8 cellular contexts compared by ENCODE assay signal in genomic region chr20:35698298-35699126, GRCh38. TPM values are rescaled to one million over a fixed set of nuclear protein-coding genes. Genes with fewer than 3 reads are reported as not detected.
DNase-seq lines count a peak whose midpoint lies in the region; ATAC-seq, FAIRE-seq and TF ChIP-seq lines count a peak whose summit lies in the region.

No MANE protein-coding gene starts in this region.

- H4K20me1 ChIP-seq in SU-DHL-6 (ENCODE audit: low read depth, low read length) (no peaks in the 10 kb centered on the region; the same call in 1 of the 2 replicates), endothelial cell of umbilical vein (replicated peaks; ENCODE audit: control insufficient read depth, extremely low read depth, insufficient read depth, low read length) (no peaks in the 10 kb centered on the region)

- H3K27me3 ChIP-seq in SU-DHL-6 (ENCODE audit: low read length) (no peaks in the 10 kb centered on the region), endothelial cell of umbilical vein (ENCODE audit: control insufficient read depth in 2 of 2, insufficient read depth in 2 of 2, low read length in 2 of 2) (no peaks in the 10 kb centered on the region)

- peaks cover 35% of the 10 kb centered on the region for H3K36me3 Mint-ChIP-seq in T-helper 1 cell treated with Interleukin-12 subunit alpha and Interleukin-12 subunit beta and Interleukin-4 antibody, amounts not matched to agents 30 μg/mL and 1 μg/mL, for 36 hours (ENCODE audit: low read depth)

- no peak for TF ChIP-seq CTCF in SU-DHL-6 (IDR thresholded peaks at IDR 0.05; ENCODE audit: insufficient read depth, low read length, poor library complexity, severe bottlenecking)
- no peak for TF ChIP-seq CTCF in endothelial cell of umbilical vein (IDR thresholded peaks at IDR 0.05; ENCODE audit: extremely low read depth in 1 of 2, insufficient read depth in 1 of 2, low read depth in 1 of 2, low read length in 2 of 2)

- BruUV-seq in endothelial cell of umbilical vein (replicated peaks; lab: Mats Ljungman, UMichigan): TSS peak; percentile 20

- H3K4me3 ChIP-seq in SU-DHL-6 (ENCODE audit: insufficient read depth, low read length, poor library complexity, severe bottlenecking): peak overlapping the region; percentile 92
- peak overlapping the region; percentile 44 to 91 (median 87) for H3K4me3 ChIP-seq in endothelial cell of umbilical vein (replicated peaks in 1 of 3; ENCODE audit: insufficient read depth in 1 of 3, low read depth in 1 of 3, low read length in 3 of 3)

- no peaks in the 10 kb centered on the region for H3K9me3 Mint-ChIP-seq in T-helper 1 cell treated with Interleukin-12 subunit alpha and Interleukin-12 subunit beta and Interleukin-4 antibody, amounts not matched to agents 30 μg/mL and 1 μg/mL, for 36 hours

- no peaks in the 10 kb centered on the region for H3K9me2 ChIP-seq in SU-DHL-6 (replicated peaks; ENCODE audit: insufficient read depth, low read length)

- DNase-seq in T-helper 1 cell (no peak), endothelial cell of umbilical vein (ENCODE audit: low read depth, low spot score) (peak; percentile 28), myocyte (ENCODE audit: low read depth) (peak; percentile 13), HCEC 1CT (no peak)

- H3K4me3 Mint-ChIP-seq in T-helper 1 cell treated with Interleukin-12 subunit alpha and Interleukin-12 subunit beta and Interleukin-4 antibody, amounts not matched to agents 30 μg/mL and 1 μg/mL, for 36 hours: peak overlapping the region; percentile 87

- H3K4me1 Mint-ChIP-seq in T-helper 1 cell treated with Interleukin-12 subunit alpha and Interleukin-12 subunit beta and Interleukin-4 antibody, amounts not matched to agents 30 μg/mL and 1 μg/mL, for 36 hours (ENCODE audit: low read depth): peaks cover 30% of the 10 kb centered on the region

- peak overlapping the region; percentile 67 for H3K4me2 ChIP-seq in SU-DHL-6 (ENCODE audit: low read depth, low read length, poor library complexity, severe bottlenecking)
- peak overlapping the region; percentile 60 for H3K4me2 ChIP-seq in endothelial cell of umbilical vein (ENCODE audit: insufficient read depth, low read length)

- H3K27ac ChIP-seq in SU-DHL-6 (ENCODE audit: low read depth, low read length) (peak overlapping the region; percentile 70), endothelial cell of umbilical vein (ENCODE audit: insufficient read depth, low read depth, low read length) (no peak overlapping the region)

- H3K36me3 ChIP-seq in SU-DHL-6 (ENCODE audit: low read length) (peaks cover 8% of the 10 kb centered on the region; the same call in 1 of the 2 replicates), endothelial cell of umbilical vein (ENCODE audit: control insufficient read depth in 2 of 2, extremely low read depth in 1 of 2, insufficient read depth in 2 of 2, low read length in 2 of 2) (peaks cover 4 to 12% of the 10 kb centered on the region in 2 experiments)

- FAIRE-seq in endothelial cell of umbilical vein (lab: Jason Lieb, UNC): no peak

- dilution Hi-C loops in endothelial cell of umbilical vein (cut with MboI; ENCODE audit: extremely low pct_ligation_motif_present, low sequenced_read_pairs): no loop called here

- H3K9me3 ChIP-seq in SU-DHL-6 (ENCODE audit: insufficient read depth, low read length): no peaks in the 10 kb centered on the region
- no peaks in the 10 kb centered on the region for H3K9me3 ChIP-seq in endothelial cell of umbilical vein (replicated peaks; ENCODE audit: control insufficient read depth, insufficient read depth, low read length)

- TF ChIP-seq POLR2A in endothelial cell of umbilical vein (IDR thresholded peaks at IDR 0.05; ENCODE audit: low read depth, low read length): no peak

- H3K4me1 ChIP-seq in endothelial cell of umbilical vein (ENCODE audit: control insufficient read depth, extremely low read depth, insufficient read depth, low read length): peaks cover 17% of the 10 kb centered on the region

- intact Hi-C loops in endothelial cell of umbilical vein (cut with micrococcal nuclease): loop anchor here (1.0 to 10.0 kb wide), 5 partner anchors 34 to 235 kb away; partner anchors contain the start of genes CPNE1 and RBM12

- peaks cover 52% of the 10 kb centered on the region for H3F3A ChIP-seq in SU-DHL-6 (ENCODE audit: insufficient read depth)

- peak overlapping the region; percentile 85 for H3K27ac Mint-ChIP-seq in T-helper 1 cell treated with Interleukin-12 subunit alpha and Interleukin-12 subunit beta and Interleukin-4 antibody, amounts not matched to agents 30 μg/mL and 1 μg/mL, for 36 hours

- no peaks in the 10 kb centered on the region for H3K27me3 Mint-ChIP-seq in T-helper 1 cell treated with Interleukin-12 subunit alpha and Interleukin-12 subunit beta and Interleukin-4 antibody, amounts not matched to agents 30 μg/mL and 1 μg/mL, for 36 hours (ENCODE audit: low read depth)

- ATAC-seq in HG03045 (IDR thresholded peaks at IDR 0.05; ENCODE audit: unreplicated experiment): peak; percentile 27
- no peak for ATAC-seq in GM21717 (IDR thresholded peaks at IDR 0.05; ENCODE audit: unreplicated experiment)

- H3K79me2 ChIP-seq in SU-DHL-6 (ENCODE audit: insufficient read depth, low read length) (peaks cover 26% of the 10 kb centered on the region; the same call in 1 of the 2 replicates), endothelial cell of umbilical vein (ENCODE audit: control insufficient read depth, insufficient read depth, low read length) (peaks cover 13% of the 10 kb centered on the region)

- peak overlapping the region; percentile 93 for H3K9ac ChIP-seq in SU-DHL-6 (ENCODE audit: low read length)
- peak overlapping the region; percentile 84 for H3K9ac ChIP-seq in endothelial cell of umbilical vein (replicated peaks; ENCODE audit: extremely low read depth, insufficient read depth, low read length)

- no peaks in the 10 kb centered on the region for H3K9me1 ChIP-seq in endothelial cell of umbilical vein (replicated peaks; ENCODE audit: control insufficient read depth, extremely low read depth, insufficient read depth, low read length)

- H2AFZ ChIP-seq in SU-DHL-6 (ENCODE audit: low read depth, low read length, severe bottlenecking) (peak overlapping the region; percentile 93), endothelial cell of umbilical vein (ENCODE audit: low read depth, low read length) (peak overlapping the region; percentile 73)

- CTCF ChIA-PET in endothelial cell of umbilical vein (lab: Charles Lee): interaction anchor here (0.8 to 1.5 kb wide), 4 partner anchors 10 to 235 kb away, joined by 3 to 6 read pairs (median 3); no protein-coding TSS in a partner anchor

- POLR2A ChIA-PET in endothelial cell of umbilical vein (lab: Charles Lee): no interaction called here

RNA-seq across cellular contexts. Expression of gene NFS1, which starts 0.6 kb away (rescaled TPM):
- total RNA-seq in endothelial cell of umbilical vein: 24.0 and 25.1 TPM in 2 replicates
- 28.4 and 36.5 TPM in 2 replicates for polyA plus RNA-seq in endothelial cell of umbilical vein
- polyA plus RNA-seq in endothelial cell of umbilical vein (2011; cell fraction: cytosol; rRNA removed): 27.0 and 32.3 TPM in 2 replicates
- polyA plus RNA-seq in endothelial cell of umbilical vein (2011; cell fraction: nucleus; rRNA removed): 36.6 and 50.5 TPM in 2 replicates
- polyA plus RNA-seq in endothelial cell of umbilical vein (2012): 27.7 and 29.1 TPM in 2 replicates
- polyA minus RNA-seq in endothelial cell of umbilical vein: 21.1 and 28.2 TPM in 2 replicates
- polyA minus RNA-seq in endothelial cell of umbilical vein (2011; cell fraction: cytosol; rRNA and poly(A)+ RNA removed): 50.7 TPM
- polyA minus RNA-seq in endothelial cell of umbilical vein (2011; cell fraction: nucleus; rRNA and poly(A)+ RNA removed): 11.0 and 19.1 TPM in 2 replicates
- total RNA-seq in myocyte: 34.3 and 37.1 TPM in 2 replicates
- 38.0 TPM for polyA plus RNA-seq in myocyte (2012)

RNA-seq across cellular contexts. Expression of gene ROMO1, which starts 0.7 kb away (rescaled TPM):
- 169 and 174 TPM in 2 replicates for total RNA-seq in endothelial cell of umbilical vein
- polyA plus RNA-seq in endothelial cell of umbilical vein: 845 and 1,099 TPM in 2 replicates
- polyA plus RNA-seq in endothelial cell of umbilical vein (2011; cell fraction: cytosol; rRNA removed): 690 and 833 TPM in 2 replicates
- 165 and 175 TPM in 2 replicates for polyA plus RNA-seq in endothelial cell of umbilical vein (2011; cell fraction: nucleus; rRNA removed)
- 286 and 288 TPM in 2 replicates for polyA plus RNA-seq in endothelial cell of umbilical vein (2012)
- polyA minus RNA-seq in endothelial cell of umbilical vein: 52.6 and 65.2 TPM in 2 replicates
- polyA minus RNA-seq in endothelial cell of umbilical vein (2011; cell fraction: cytosol; rRNA and poly(A)+ RNA removed): 112 TPM
- 7.5 and 22.1 TPM in 2 replicates for polyA minus RNA-seq in endothelial cell of umbilical vein (2011; cell fraction: nucleus; rRNA and poly(A)+ RNA removed)
- 227 and 282 TPM in 2 replicates for total RNA-seq in myocyte
- 343 TPM for polyA plus RNA-seq in myocyte (2012)

RNA-seq across cellular contexts. Expression of gene CPNE1, which starts 33.8 kb away (rescaled TPM):
- total RNA-seq in endothelial cell of umbilical vein (239 and 244 TPM in 2 replicates), myocyte (109 and 117 TPM in 2 replicates)
- polyA plus RNA-seq in endothelial cell of umbilical vein: 316 and 368 TPM in 2 replicates
- 163 and 198 TPM in 2 replicates for polyA plus RNA-seq in endothelial cell of umbilical vein (2011; cell fraction: cytosol; rRNA removed)
- polyA plus RNA-seq in endothelial cell of umbilical vein (2011; cell fraction: nucleus; rRNA removed): 494 and 508 TPM in 2 replicates
- 149 and 157 TPM in 2 replicates for polyA plus RNA-seq in endothelial cell of umbilical vein (2012)
- 228 and 246 TPM in 2 replicates for polyA minus RNA-seq in endothelial cell of umbilical vein
- 196 TPM for polyA minus RNA-seq in endothelial cell of umbilical vein (2011; cell fraction: cytosol; rRNA and poly(A)+ RNA removed)
- 128 and 147 TPM in 2 replicates for polyA minus RNA-seq in endothelial cell of umbilical vein (2011; cell fraction: nucleus; rRNA and poly(A)+ RNA removed)
- 189 TPM for polyA plus RNA-seq in myocyte (2012)

RNA-seq across cellular contexts. Expression of gene RBM12, which starts 33.8 kb away (rescaled TPM):
- total RNA-seq in endothelial cell of umbilical vein (98.0 and 105 TPM in 2 replicates), myocyte (32.7 and 33.3 TPM in 2 replicates)
- 120 and 121 TPM in 2 replicates for polyA plus RNA-seq in endothelial cell of umbilical vein
- polyA plus RNA-seq in endothelial cell of umbilical vein (2011; cell fraction: cytosol; rRNA removed): 55.0 and 62.6 TPM in 2 replicates
- 104 and 125 TPM in 2 replicates for polyA plus RNA-seq in endothelial cell of umbilical vein (2011; cell fraction: nucleus; rRNA removed)
- polyA plus RNA-seq in endothelial cell of umbilical vein (2012): 62.3 and 68.2 TPM in 2 replicates
- 334 and 392 TPM in 2 replicates for polyA minus RNA-seq in endothelial cell of umbilical vein
- polyA minus RNA-seq in endothelial cell of umbilical vein (2011; cell fraction: cytosol; rRNA and poly(A)+ RNA removed): 75.2 TPM
- polyA minus RNA-seq in endothelial cell of umbilical vein (2011; cell fraction: nucleus; rRNA and poly(A)+ RNA removed): 129 and 133 TPM in 2 replicates
- polyA plus RNA-seq in myocyte (2012): 24.8 TPM

RNA-seq across cellular contexts. Expression of gene RBM39, which starts 43.5 kb away (rescaled TPM):
- total RNA-seq in endothelial cell of umbilical vein: 291 and 309 TPM in 2 replicates
- 76.2 and 106 TPM in 2 replicates for polyA plus RNA-seq in endothelial cell of umbilical vein
- polyA plus RNA-seq in endothelial cell of umbilical vein (2011; cell fraction: cytosol; rRNA removed): 49.7 and 60.3 TPM in 2 replicates
- polyA plus RNA-seq in endothelial cell of umbilical vein (2011; cell fraction: nucleus; rRNA removed): 591 and 691 TPM in 2 replicates
- polyA plus RNA-seq in endothelial cell of umbilical vein (2012): 214 and 237 TPM in 2 replicates
- 196 and 257 TPM in 2 replicates for polyA minus RNA-seq in endothelial cell of umbilical vein
- 80.7 TPM for polyA minus RNA-seq in endothelial cell of umbilical vein (2011; cell fraction: cytosol; rRNA and poly(A)+ RNA removed)
- 449 and 536 TPM in 2 replicates for polyA minus RNA-seq in endothelial cell of umbilical vein (2011; cell fraction: nucleus; rRNA and poly(A)+ RNA removed)
- total RNA-seq in myocyte: 218 and 242 TPM in 2 replicates
- 147 TPM for polyA plus RNA-seq in myocyte (2012)

Comparison
In these comparisons a context has a peak if more than half of its experiments do, and no peak if none do; other contexts are left out.
1. DNase-seq: peak in endothelial cell of umbilical vein (single experiment) and myocyte (single experiment); none in T-helper 1 cell (0 of 5) and HCEC 1CT (single experiment).